In genomic region chr15:56866798-56867197, GRCh38 we compare ENCODE assay signal across 16 cellular contexts. TPM values are rescaled to one million over a fixed set of nuclear protein-coding genes. Genes with fewer than 3 reads are reported as not detected.
DNase-seq lines count a peak whose midpoint lies in the region; ATAC-seq and TF ChIP-seq lines count a peak whose summit lies in the region.
"Had no signal": no experiment of that assay in that cellular context is flagged by ENCODE, and none has a peak within 500 bp of the region (broad histone marks: within the 10 kb centered on the region; RNA-seq: fewer than 3 reads in every experiment).

No MANE protein-coding gene starts in this region.

- H3K9me3 ChIP-seq in IMR-90 (ENCODE audit: control insufficient read depth, insufficient read depth, low read length) (no peaks in the 10 kb centered on the region), upper lobe of left lung (no peaks in the 10 kb centered on the region)
- H3K9me3 ChIP-seq: sigmoid colon had no signal

- no peaks in the 10 kb centered on the region for H3K4me1 Mint-ChIP-seq in naive thymus-derived CD8-positive, alpha-beta T cell
- H3K4me1 Mint-ChIP-seq: natural killer cell had no signal

- no peak overlapping the region for H4K8ac ChIP-seq in IMR-90 (ENCODE audit: low read depth in 2 of 2, low read length in 2 of 2)

- H3K4me1 ChIP-seq in IMR-90 (ENCODE audit: control insufficient read depth, insufficient read depth, low read length) = peaks cover 3% of the 10 kb centered on the region
- H3K4me1 ChIP-seq in upper lobe of left lung = peaks cover 0 to 3% (median 0%) of the 10 kb centered on the region in 4 donors

- CTCF ChIA-PET in IMR-90 (lab: Yijun Ruan, JAX) = no interaction called here

- no TSS peak for BruUV-seq in IMR-90 (replicated peaks; lab: Mats Ljungman, UMichigan)

- H2BK20ac ChIP-seq in IMR-90 (ENCODE audit: low read depth, low read length) = no peak overlapping the region

- POLR2A ChIA-PET in IMR-90 (lab: Charles Lee; ENCODE audit: unreplicated experiment) = no interaction called here
- POLR2A ChIA-PET in naive thymus-derived CD8-positive, alpha-beta T cell (lab: Charles Lee) = no interaction called here

- WGBS in IMR-90 (ENCODE audit: extremely low coverage in 2 of 2, insufficient read length in 1 of 2), 2 experiments = no CpG with 5 or more reads among the region's 4 CpGs
- WGBS in upper lobe of left lung, 2 donors = 82 to 83% methylated on average over 4 of the region's 4 CpGs

- no peak overlapping the region for H3K9ac ChIP-seq in IMR-90 (ENCODE audit: low read depth, low read length)

- no peak overlapping the region for H3K23ac ChIP-seq in IMR-90 (ENCODE audit: low read depth, low read length)

- TF ChIP-seq POLR2A in IMR-90 (IDR thresholded peaks at IDR 0.05; ENCODE audit: low read depth, low read length) = no peak
- no peak for TF ChIP-seq POLR2A in upper lobe of left lung (IDR thresholded peaks at IDR 0.05)

- H3K27ac ChIP-seq in IMR-90 (ENCODE audit: insufficient read depth, low read length) (no peak overlapping the region), upper lobe of left lung (no peak overlapping the region), coronary artery (no peak overlapping the region)
- H3K27ac ChIP-seq: C4-2B, sigmoid colon had no signal

- no peak for ATAC-seq in IMR-90 (ENCODE audit: low read depth)
- ATAC-seq in upper lobe of left lung (ENCODE audit: low FRiP score in 2 of 2) = no peak
- ATAC-seq in HG03097 (IDR thresholded peaks at IDR 0.05; ENCODE audit: low FRiP score, unreplicated experiment) = no peak
- ATAC-seq in naive thymus-derived CD8-positive, alpha-beta T cell = no peak
- ATAC-seq: activated CD4-positive, CD25-positive, alpha-beta regulatory T cell treated with anti-CD3 and anti-CD28 coated beads, Interleukin-2, amount 50 U/mL, for 24 hours; activated T-cell treated with anti-CD3 and anti-CD28 coated beads, Interleukin-2, amount 50 U/mL, for 4 hours; natural killer cell had no signal

- H2AK9ac ChIP-seq in IMR-90 (replicated peaks; ENCODE audit: low read depth, low read length, poor library complexity) = no peak overlapping the region

- intact Hi-C loops in IMR-90 (cut with micrococcal nuclease) = no loop called here

- H3K27me3 ChIP-seq in IMR-90 (ENCODE audit: control insufficient read depth, insufficient read depth, low read length) (no peaks in the 10 kb centered on the region), upper lobe of left lung (no peaks in the 10 kb centered on the region)
- H3K27me3 ChIP-seq: sigmoid colon had no signal

- H3K18ac ChIP-seq in IMR-90 (ENCODE audit: low read depth, low read length) = no peak overlapping the region

- H3K36me3 ChIP-seq in IMR-90 (ENCODE audit: control insufficient read depth, insufficient read depth, low read length) = no peaks in the 10 kb centered on the region
- no peaks in the 10 kb centered on the region for H3K36me3 ChIP-seq in upper lobe of left lung
- H3K36me3 ChIP-seq: sigmoid colon had no signal

- H3K56ac ChIP-seq in IMR-90 (ENCODE audit: extremely low read depth, insufficient read depth, low read length) = no peak overlapping the region

- no peaks in the 10 kb centered on the region for H3K27me3 Mint-ChIP-seq in naive thymus-derived CD8-positive, alpha-beta T cell

- no peak overlapping the region for H3K14ac ChIP-seq in IMR-90 (replicated peaks; ENCODE audit: low read depth, low read length)

- H4K5ac ChIP-seq in IMR-90 (ENCODE audit: low read depth, low read length) = no peak overlapping the region

- peaks cover 0 to 5% (median 0%) of the 10 kb centered on the region in 9 donors for H3K9me3 Mint-ChIP-seq in naive thymus-derived CD8-positive, alpha-beta T cell
- H3K9me3 Mint-ChIP-seq: activated T-cell treated with anti-CD3 and anti-CD28 coated beads, Interleukin-2, amount 50 U/mL, for 4 hours; natural killer cell had no signal

- in situ Hi-C loops in IMR-90 (cut with MboI; ENCODE audit: low sequenced_read_pairs) = no loop called here

- no peaks in the 10 kb centered on the region for H3K36me3 Mint-ChIP-seq in naive thymus-derived CD8-positive, alpha-beta T cell
- H3K36me3 Mint-ChIP-seq: natural killer cell had no signal

- H2BK15ac ChIP-seq in IMR-90 (ENCODE audit: low read depth, low read length) = no peak overlapping the region

- no peak for TF ChIP-seq RAD21 in IMR-90 (IDR thresholded peaks at IDR 0.05; ENCODE audit: low read length)

- H2BK5ac ChIP-seq in IMR-90 (ENCODE audit: low read depth, low read length, poor library complexity, severe bottlenecking) = no peak overlapping the region

- H3K4me3 ChIP-seq in IMR-90 (ENCODE audit: insufficient read depth, low read depth, low read length) (no peak overlapping the region), upper lobe of left lung (no peak overlapping the region), coronary artery (no peak overlapping the region)
- H3K4me3 ChIP-seq: sigmoid colon had no signal

- H3K79me1 ChIP-seq in IMR-90 (ENCODE audit: low read depth in 1 of 2, low read length in 2 of 2) = no peaks in the 10 kb centered on the region

- no peak overlapping the region for H4K91ac ChIP-seq in IMR-90 (ENCODE audit: insufficient read depth, low read depth, low read length)

- no peak overlapping the region for H2BK120ac ChIP-seq in IMR-90 (ENCODE audit: low read depth, low read length)

- no peak overlapping the region for H2AFZ ChIP-seq in IMR-90 (replicated peaks; ENCODE audit: low read length, poor library complexity)

- H3K4ac ChIP-seq in IMR-90 (ENCODE audit: low read depth, low read length) = no peak overlapping the region

- H3K4me3 Mint-ChIP-seq in naive thymus-derived CD8-positive, alpha-beta T cell = no peak overlapping the region
- H3K4me3 Mint-ChIP-seq: activated T-cell treated with anti-CD3 and anti-CD28 coated beads, Interleukin-2, amount 50 U/mL, for 4 hours; natural killer cell had no signal

- H3K4me2 ChIP-seq in IMR-90 (ENCODE audit: low read depth, low read length) = no peak overlapping the region

- no peak for TF ChIP-seq EP300 in upper lobe of left lung (IDR thresholded peaks at IDR 0.05)

- no peak overlapping the region for H3K27ac Mint-ChIP-seq in naive thymus-derived CD8-positive, alpha-beta T cell
- H3K27ac Mint-ChIP-seq: natural killer cell had no signal

- DNase-seq in A172 (ENCODE audit: low spot score) = peak; percentile 31
- peak; percentile 26 for DNase-seq in IMR-90
- peak; percentile 2 for DNase-seq in SW480 (ENCODE audit: low spot score)
- peak; percentile 39 for DNase-seq in iris pigment epithelial cell (ENCODE audit: low read depth)
- no peak for DNase-seq in upper lobe of left lung
- DNase-seq in naive thymus-derived CD8-positive, alpha-beta T cell = no peak
- no peak for DNase-seq in coronary artery (ENCODE audit: low spot score)
- DNase-seq: activated CD8-positive, alpha-beta memory T cell treated with anti-CD3 and anti-CD28 coated beads for 24 hours; activated naive CD4-positive, alpha-beta T cell treated with anti-CD3 and anti-CD28 coated beads, Interleukin-2, amount 50 U/mL, for 16 hours; activated T-cell treated with anti-CD3 and anti-CD28 coated beads, Interleukin-2, amount 50 U/mL, for 4 hours; natural killer cell; NCI-H2107; sigmoid colon had no signal

- no peak overlapping the region for H2AK5ac ChIP-seq in IMR-90 (ENCODE audit: low read depth, low read length)

- H4K20me1 ChIP-seq in IMR-90 (ENCODE audit: insufficient read depth, low read length) = no peaks in the 10 kb centered on the region

- no peaks in the 10 kb centered on the region; the same call in 1 of the 2 replicates for H3K9me1 ChIP-seq in IMR-90 (ENCODE audit: insufficient read depth, low read length)

- dilution Hi-C loops in IMR-90 (cut with HindIII; ENCODE audit: low sequenced_read_pairs, unreplicated experiment) = no loop called here

- TF ChIP-seq CTCF in IMR-90 (conservative IDR thresholded peaks at IDR 0.05; ENCODE audit: low read depth, low read length) (no peak), upper lobe of left lung (IDR thresholded peaks at IDR 0.05) (no peak), coronary artery (IDR thresholded peaks at IDR 0.05) (no peak)

TF ChIP-seq in IMR-90, 13 proteins besides CTCF, POLR2A, EP300 and RAD21:
- no peak for TF ChIP-seq MAZ (IDR thresholded peaks at IDR 0.05; ENCODE audit: borderline replicate concordance, low read depth, low read length)
- TF ChIP-seq RFX5 (IDR thresholded peaks at IDR 0.05; ENCODE audit: low read depth, low read length) = no peak
- no peak for TF ChIP-seq BHLHE40 (IDR thresholded peaks at IDR 0.05; ENCODE audit: low read depth, low read length)
- TF ChIP-seq RCOR1 (IDR thresholded peaks at IDR 0.05; ENCODE audit: insufficient replicate concordance, low read length) = no peak
TF ChIP-seq in IMR-90: peak in this region for 0.

RNA-seq across cellular contexts. Expression of gene TCF12, which starts 51.6 kb away (rescaled TPM):
- total RNA-seq in A172 (2014; rRNA removed; shearing (Covaris generic)) = 53.8 and 133 TPM in 2 replicates
- 123 and 160 TPM in 2 replicates for total RNA-seq in IMR-90 (2012; rRNA removed)
- 78.5 and 79.4 TPM in 2 replicates for polyA plus RNA-seq in IMR-90 (2012; rRNA removed)
- 36.3 and 53.9 TPM in 2 replicates for polyA plus RNA-seq in IMR-90 (2012; cell fraction: cytosol; rRNA removed)
- 29.9 and 83.9 TPM in 2 replicates for polyA plus RNA-seq in IMR-90 (2012; cell fraction: nucleus; rRNA removed; ENCODE audit: low replicate concordance)
- 100 to 1,000 TPM in 4 of 6 donors, 10 to 100 TPM in 2; 74.5 to 257 (median 103) TPM for total RNA-seq in upper lobe of left lung
- total RNA-seq in naive thymus-derived CD8-positive, alpha-beta T cell = 10 to 100 TPM; 73.6 to 77.3 TPM
- polyA plus RNA-seq in naive thymus-derived CD8-positive, alpha-beta T cell = 10 to 100 TPM; 43.2 to 54.3 (median 44.8) TPM

Comparison
In these comparisons a context has a peak if more than half of its experiments do, and no peak if none do; other contexts are left out.
1. DNase-seq: peak in A172 (single experiment), IMR-90 (single experiment), SW480 (single experiment) and iris pigment epithelial cell (single experiment); none in upper lobe of left lung (0 of 2), naive thymus-derived CD8-positive, alpha-beta T cell (0 of 10) and coronary artery (single experiment).